In the genomic region with DNA sequence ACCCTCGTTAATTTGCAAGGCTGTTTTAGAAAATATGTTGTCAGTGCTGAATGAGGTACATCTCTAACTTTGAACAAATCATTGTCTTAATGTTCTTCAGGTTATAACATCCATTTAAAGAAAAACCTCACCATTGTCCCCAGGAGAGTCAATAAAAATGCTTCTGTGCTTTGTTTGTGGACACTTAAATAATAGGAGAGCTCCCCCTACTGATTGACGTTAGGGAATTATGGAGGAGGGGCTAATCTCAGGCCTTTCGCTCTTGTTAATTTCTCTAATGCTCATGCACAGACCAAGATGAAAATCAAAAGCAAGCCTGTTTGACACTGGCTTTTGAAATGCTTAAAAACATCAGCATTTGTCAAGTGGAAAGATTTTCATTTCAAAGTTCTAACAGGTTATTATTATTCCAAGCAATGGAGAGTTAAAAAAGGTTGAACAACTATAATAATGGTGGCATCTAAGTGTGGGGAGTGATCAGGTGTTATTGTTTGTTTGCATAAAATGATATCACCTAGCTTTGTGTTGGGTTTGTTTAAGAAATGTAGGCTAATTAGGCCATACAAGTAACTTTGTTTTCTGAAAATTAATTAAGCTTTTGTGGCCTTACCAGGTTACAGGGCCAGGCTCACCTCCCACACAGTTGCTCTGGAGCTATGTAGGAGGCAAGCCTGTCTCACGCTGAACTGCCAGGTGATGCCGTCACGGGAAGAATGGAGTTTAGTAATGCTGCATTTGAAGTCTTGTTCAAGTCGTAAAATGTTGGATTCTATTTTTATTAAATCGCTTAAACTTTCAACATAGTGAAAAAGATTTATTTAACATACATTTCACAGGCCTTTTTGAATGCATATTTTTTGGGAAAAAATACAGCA, we compare ENCODE assay signal across 1 cellular context.
TF ChIP-seq lines count a peak whose summit lies in the region.

No MANE protein-coding gene starts in this region.

TF ChIP-seq in K562, 482 proteins besides CTCF, POLR2A, EP300 and RAD21 (continued from another document):
- TF ChIP-seq ETV1 (tag; conservative IDR thresholded peaks at IDR 0.05; ENCODE audit: low read depth): no peak
